Comparison of ENCODE assay signal across 30 cellular contexts in the genomic region with DNA sequence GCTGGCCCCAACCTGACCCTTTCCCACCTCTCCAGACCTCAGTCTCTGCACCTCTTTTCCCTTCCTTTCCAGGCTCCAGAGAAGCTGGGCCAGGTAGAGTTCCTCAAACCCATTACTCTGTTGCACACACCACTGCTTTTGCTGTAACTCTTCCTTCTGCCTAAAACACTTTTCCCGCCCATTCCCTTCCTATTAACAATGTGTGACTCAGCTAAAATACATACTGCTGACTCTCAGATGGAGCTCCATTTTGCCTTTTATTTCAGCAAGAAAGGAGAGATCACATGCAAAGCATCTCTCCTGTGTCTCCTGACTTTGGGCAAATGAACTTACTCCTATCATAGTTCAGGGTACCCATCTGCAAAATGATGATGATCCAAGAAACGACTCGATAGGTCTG.
"Had no signal": no experiment of that assay in that cellular context is flagged by ENCODE, and none has a peak within 500 bp of the region (broad histone marks: within the 10 kb centered on the region; RNA-seq: fewer than 3 reads in every experiment).

No MANE protein-coding gene starts in this region.

- FAIRE-seq: endometrium, endothelial cell of umbilical vein had no signal

- H3K4me3 ChIP-seq: adrenal gland, ascending aorta, breast epithelium, cardiac muscle cell, colonic mucosa, esophagus squamous epithelium, gastroesophageal sphincter, heart right ventricle had no signal

- H3K9me3 ChIP-seq: adrenal gland, ascending aorta, colonic mucosa, esophagus squamous epithelium, gastroesophageal sphincter, heart right ventricle had no signal

- H3K27me3 ChIP-seq: adrenal gland, ascending aorta, breast epithelium, cardiac muscle cell, colonic mucosa, esophagus squamous epithelium had no signal

- DNase-seq: activated CD4-positive, alpha-beta memory T cell treated with anti-CD3 and anti-CD28 coated beads for 36 hours; activated CD4-positive, alpha-beta T cell treated with anti-CD3 and anti-CD28 coated beads for 36 hours; activated CD4-positive, alpha-beta T cell treated with anti-CD3 and anti-CD28 coated beads, Interleukin-2, amount 10 ng/mL, durations not matched to agents 24 days and 14 days; activated CD4-positive, CD25-positive, alpha-beta regulatory T cell; activated CD4-positive, CD25-positive, alpha-beta regulatory T cell treated with anti-CD3 and anti-CD28 coated beads, Interleukin-2, amount 50 U/mL, for 72 hours; activated CD8-positive, alpha-beta memory T cell treated with anti-CD3 and anti-CD28 coated beads, Interleukin-2, amount 10 ng/mL, durations not matched to agents 7 days and 5 days; activated CD8-positive, alpha-beta memory T cell treated with anti-CD3 and anti-CD28 coated beads, Interleukin-2, amount 50 U/mL, for 4 hours; activated CD8-positive, alpha-beta T cell treated with anti-CD3 and anti-CD28 coated beads, Interleukin-2, amount 10 ng/mL, durations not matched to agents 7 days and 5 days; activated effector memory CD4-positive, alpha-beta T cell treated with anti-CD3 and anti-CD28 coated beads, Interleukin-2, amount 50 U/mL, for 16 hours; activated naive CD4-positive, alpha-beta T cell treated with anti-CD3 and anti-CD28 coated beads for 36 hours; activated naive CD8-positive, alpha-beta T cell treated with anti-CD3 and anti-CD28 coated beads for 36 hours; activated naive CD8-positive, alpha-beta T cell treated with anti-CD3 and anti-CD28 coated beads, Interleukin-2, amount 50 U/mL, for 24 hours; activated T-cell treated with anti-CD3 and anti-CD28 coated beads, Interleukin-2, amount 50 U/mL, for 1 hour; activated T-cell treated with anti-CD3 and anti-CD28 coated beads, Interleukin-2, amount 50 U/mL, for 48 hours; central memory CD4-positive, alpha-beta T cell; cerebellar nuclear complex; colonic mucosa; effector CD8-positive, alpha-beta T cell; esophagus squamous epithelium; foreskin melanocyte; heart right ventricle; T-helper 2 cell had no signal

- H3K36me3 ChIP-seq: adrenal gland, ascending aorta, breast epithelium, cardiac muscle cell, colonic mucosa, esophagus squamous epithelium, gastroesophageal sphincter, heart right ventricle had no signal

- H3K4me1 ChIP-seq: adrenal gland, ascending aorta, breast epithelium, colonic mucosa, esophagus squamous epithelium, gastroesophageal sphincter, heart right ventricle had no signal

- ATAC-seq: activated CD4-positive, alpha-beta T cell treated with anti-CD3 and anti-CD28 coated beads for 36 hours; activated CD8-positive, alpha-beta memory T cell treated with anti-CD3 and anti-CD28 coated beads, Interleukin-2, amount 10 ng/mL, durations not matched to agents 7 days and 5 days; activated CD8-positive, alpha-beta T cell treated with anti-CD3 and anti-CD28 coated beads, Interleukin-2, amount 10 ng/mL, durations not matched to agents 7 days and 5 days; activated naive CD8-positive, alpha-beta T cell treated with anti-CD3 and anti-CD28 coated beads, Interleukin-2, amount 50 U/mL, for 24 hours; gastroesophageal sphincter; heart right ventricle had no signal

- H3K27ac ChIP-seq: adrenal gland, ascending aorta, breast epithelium, cardiac muscle cell, colonic mucosa, epithelial cell of prostate, esophagus squamous epithelium, gastroesophageal sphincter, heart right ventricle had no signal
